ENCODE assay signal across 2 cellular contexts in genomic region chr1:162193815-162194214, GRCh38.
TF ChIP-seq lines count a peak whose summit lies in the region.

No MANE protein-coding gene starts in this region.

TF ChIP-seq in H1, 55 proteins besides CTCF, POLR2A, EP300 and RAD21:
- no peak for TF ChIP-seq SAP30 (IDR thresholded peaks at IDR 0.05; ENCODE audit: insufficient read depth, insufficient replicate concordance, low read length)
- TF ChIP-seq FOSL1 (IDR thresholded peaks at IDR 0.05; ENCODE audit: insufficient read depth, low read depth, low read length), result no peak
- no peak for TF ChIP-seq ATF3 (IDR thresholded peaks at IDR 0.05; ENCODE audit: insufficient read depth, low read depth, low read length)
- TF ChIP-seq POU5F1 (IDR thresholded peaks at IDR 0.05; ENCODE audit: low read depth, low read length), result no peak
- TF ChIP-seq NRF1 (IDR thresholded peaks at IDR 0.05; ENCODE audit: low read depth, low read length), result no peak
- TF ChIP-seq CEBPB (IDR thresholded peaks at IDR 0.05; ENCODE audit: low read depth, low read length), result no peak
- TF ChIP-seq USF2 (IDR thresholded peaks at IDR 0.05; ENCODE audit: low read length), result no peak
- TF ChIP-seq CHD1 (IDR thresholded peaks at IDR 0.05; ENCODE audit: low read depth, low read length), result no peak
- no peak for TF ChIP-seq POLR2AphosphoS5 (IDR thresholded peaks at IDR 0.05; ENCODE audit: low read depth, low read length)
- no peak for TF ChIP-seq SRF (IDR thresholded peaks at IDR 0.05; ENCODE audit: low read depth, low read length)
- TF ChIP-seq BCL11A (IDR thresholded peaks at IDR 0.05; ENCODE audit: low read depth in 2 of 2, low read length in 2 of 2), result no peak
- TF ChIP-seq PHF8 (conservative IDR thresholded peaks at IDR 0.05; ENCODE audit: low read depth, low read length), result no peak
- TF ChIP-seq CHD2 (IDR thresholded peaks at IDR 0.05; ENCODE audit: low read length), result no peak
- no peak for TF ChIP-seq KDM4A (IDR thresholded peaks at IDR 0.05; ENCODE audit: low read depth, low read length, severe bottlenecking)
- TF ChIP-seq CBX5 (IDR thresholded peaks at IDR 0.05; ENCODE audit: low read depth, low read length), result no peak
- no peak for TF ChIP-seq NANOG (IDR thresholded peaks at IDR 0.05; ENCODE audit: insufficient read depth, low read depth, low read length, poor library complexity, severe bottlenecking)

TF ChIP-seq in neural cell, 6 proteins besides CTCF, POLR2A, EP300 and RAD21:
- TF ChIP-seq MXI1 (conservative IDR thresholded peaks at IDR 0.05; ENCODE audit: poor library complexity, severe bottlenecking) (no peak), POLR2AphosphoS5 (IDR thresholded peaks at IDR 0.05) (peak; percentile 23)
